Comparison of ENCODE assay signal across 14 cellular contexts in the genomic region with DNA sequence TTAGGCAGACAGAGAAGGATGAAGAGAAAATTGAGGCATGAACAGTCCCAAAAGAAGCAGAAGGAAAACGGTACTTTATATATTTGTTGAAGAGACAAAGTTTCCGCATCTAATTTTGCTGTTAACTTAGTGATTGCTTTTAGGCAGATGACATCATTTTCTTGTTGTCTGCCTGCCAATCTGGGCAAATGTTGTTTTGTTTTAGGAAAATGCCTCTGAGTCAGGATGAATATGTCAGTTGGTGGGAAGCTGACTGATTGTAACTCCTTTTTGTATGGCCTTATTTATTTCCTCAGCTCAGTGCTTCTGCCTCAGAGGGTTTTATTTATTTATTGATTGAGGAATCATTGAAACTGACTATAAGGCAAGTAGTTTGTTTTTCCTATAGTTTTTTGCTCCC. TPM values are rescaled to one million over a fixed set of nuclear protein-coding genes. Genes with fewer than 3 reads are reported as not detected.
A peak's percentile ranks its signal among the peaks of the same experiment; 100 is the strongest.
DNase-seq lines count a peak whose midpoint lies in the region; ATAC-seq and TF ChIP-seq lines count a peak whose summit lies in the region.
"Had no signal": no experiment of that assay in that cellular context is flagged by ENCODE, and none has a peak within 500 bp of the region (broad histone marks: within the 10 kb centered on the region; RNA-seq: fewer than 3 reads in every experiment).

No MANE protein-coding gene starts in this region.

- peaks cover 0 to 11% (median 2%) of the 10 kb centered on the region in 4 donors for H3K4me1 ChIP-seq in tibial artery

- no peaks in the 10 kb centered on the region for H3K9me3 ChIP-seq in tibial artery

- H3K27ac ChIP-seq in tibial artery: no peak overlapping the region

- intact Hi-C loops in tibial artery (cut with DNase I; ENCODE audit: low total_unique reads): no loop called here

- no peak for ATAC-seq in GM18502 (IDR thresholded peaks at IDR 0.05; ENCODE audit: poor library complexity, unreplicated experiment)
- ATAC-seq in GM21367 (IDR thresholded peaks at IDR 0.05; ENCODE audit: unreplicated experiment): no peak

- no peaks in the 10 kb centered on the region for H3K27me3 ChIP-seq in tibial artery

- TF ChIP-seq CTCF in tibial artery (IDR thresholded peaks at IDR 0.05): no peak

- peak; percentile 39 for DNase-seq in Ammon's horn (ENCODE audit: low spot score)
- DNase-seq in NCI-H446 (lab: John Stamatoyannopoulos, UW): peak; percentile 39 to 60
- DNase-seq in dedifferentiated amniotic fluid mesenchymal stem cell (ENCODE audit: extremely low spot score): peak; percentile 90
- peak; percentile 69 to 96 for DNase-seq in lung microvascular endothelial cell (ENCODE audit: low read depth in 2 of 2)
- no peak for DNase-seq in tibial artery
- no peak for DNase-seq in KBM-7
- DNase-seq: activated naive CD4-positive, alpha-beta T cell treated with Interleukin-2 at 50 U/mL for 16 hours; MV-4-11; naive B cell; NCI-H774; trophoblast cell had no signal

- no peaks in the 10 kb centered on the region for H3K36me3 ChIP-seq in tibial artery

- in situ Hi-C loops in KBM-7 (cut with MboI; ENCODE audit: low pct_unique_long_range_greater_than_20kb, low sequenced_read_pairs): no loop called here

- no peak overlapping the region for H3K4me3 ChIP-seq in tibial artery
- H3K4me3 ChIP-seq: skin epidermis had no signal

RNA-seq across cellular contexts. Expression of a gene that starts 52.6 kb away (rescaled TPM):
- total RNA-seq in lung microvascular endothelial cell: 252 and 394 TPM in 2 replicates

Comparison
In these comparisons a context has a peak if more than half of its experiments do, and no peak if none do; other contexts are left out.
1. DNase-seq: peak in Ammon's horn (single experiment), NCI-H446 (2 of 2), dedifferentiated amniotic fluid mesenchymal stem cell (single experiment) and lung microvascular endothelial cell (2 of 2); none in tibial artery (0 of 2) and KBM-7 (single experiment).